Comparison of ENCODE assay signal across 18 cellular contexts in the genomic region with DNA sequence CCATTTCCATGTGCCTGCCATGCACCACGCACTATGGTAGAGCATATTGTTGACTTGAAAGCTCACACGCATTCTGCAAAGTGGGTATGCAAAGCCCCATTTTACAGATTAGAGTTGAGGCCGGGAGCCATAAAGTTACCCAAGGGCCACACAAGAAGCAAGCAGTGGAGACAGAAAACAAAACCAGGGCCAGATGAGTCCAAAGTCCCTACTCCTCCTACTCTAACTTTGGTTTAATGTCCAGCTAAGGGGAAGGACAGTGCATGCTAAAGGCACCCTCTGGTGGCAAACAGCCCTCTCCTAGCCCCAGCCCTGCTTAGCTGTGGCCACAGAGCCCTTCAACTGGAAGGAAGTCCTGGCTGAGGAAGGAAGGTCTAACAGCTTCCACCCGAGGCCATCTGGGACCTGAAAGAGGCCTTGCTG.
DNase-seq lines count a peak whose midpoint lies in the region; ATAC-seq, FAIRE-seq and TF ChIP-seq lines count a peak whose summit lies in the region.
"Had no signal": no experiment of that assay in that cellular context is flagged by ENCODE, and none has a peak within 500 bp of the region (broad histone marks: within the 10 kb centered on the region; RNA-seq: fewer than 3 reads in every experiment).

No MANE protein-coding gene starts in this region.

- H2BK5ac ChIP-seq in H9 (ENCODE audit: insufficient read length, low read length), result no peak overlapping the region

- DNase-seq in activated CD8-positive, alpha-beta T cell treated with anti-CD3 and anti-CD28 coated beads for 36 hours, result no peak
- DNase-seq in kidney (peak; percentile 12), NCI-H128 (lab: John Stamatoyannopoulos, UW; ENCODE audit: unreplicated experiment) (no peak), H9 (no peak), AG20443 (ENCODE audit: low spot score) (no peak), HuH-7.5 (ENCODE audit: low spot score) (no peak)
- DNase-seq: activated gamma-delta T cell; DND-41; HCEC 1CT; KBM-7; NCI-H1105; NCI-H2171 treated with DMSO at 0.1 percent for 48 hours; SHP77 treated with DMSO at 0.1 percent for 48 hours; stimulated activated naive CD4-positive, alpha-beta T cell; T1000 had no signal

- H3K79me2 ChIP-seq in H9 (ENCODE audit: insufficient read depth, low read length), result peaks cover 15% of the 10 kb centered on the region

- no peaks in the 10 kb centered on the region for H3K27me3 Mint-ChIP-seq in activated CD8-positive, alpha-beta T cell treated with anti-CD3 and anti-CD28 coated beads for 36 hours
- no peaks in the 10 kb centered on the region; the same call in 1 of the 2 replicates for H3K27me3 Mint-ChIP-seq in H9 (ENCODE audit: low read depth)

- H3K14ac ChIP-seq in H9 (ENCODE audit: insufficient read depth, low read length), result no peak overlapping the region

- H3T11ph ChIP-seq in H9 (ENCODE audit: low read length), result no peak overlapping the region

- H3K36me3 Mint-ChIP-seq in activated CD8-positive, alpha-beta T cell treated with anti-CD3 and anti-CD28 coated beads for 36 hours (ENCODE audit: low read depth), result peaks cover 12% of the 10 kb centered on the region
- peaks cover 12 to 36% (median 16%) of the 10 kb centered on the region in 3 experiments; a peak in 6 of 7 replicates for H3K36me3 Mint-ChIP-seq in H9 (ENCODE audit: insufficient read depth in 1 of 3, low read depth in 3 of 3)

- H2AFZ ChIP-seq in H9 (ENCODE audit: low read length), result no peak overlapping the region

- CTCF ChIA-PET in activated CD8-positive, alpha-beta T cell treated with anti-CD3 and anti-CD28 coated beads for 36 hours (lab: Charles Lee), result interaction anchor here (1.6 kb wide), 1 partner anchor 195 kb away, joined by 5 read pairs; no protein-coding TSS in a partner anchor

- no peak overlapping the region for H2BK20ac ChIP-seq in H9 (ENCODE audit: low read depth, low read length, poor library complexity, severe bottlenecking)

- no peak overlapping the region for H4K91ac ChIP-seq in H9 (ENCODE audit: insufficient read length, low read depth, low read length)

- intact Hi-C loops in activated CD8-positive, alpha-beta T cell treated with anti-CD3 and anti-CD28 coated beads for 36 hours (cut with micrococcal nuclease), result loop anchor here (5.0 kb wide), 1 partner anchor 60 kb away; no protein-coding TSS in a partner anchor
- intact Hi-C loops in kidney (cut with DNase I), result no loop called here

- peaks cover 44% of the 10 kb centered on the region for H3K4me1 Mint-ChIP-seq in activated CD8-positive, alpha-beta T cell treated with anti-CD3 and anti-CD28 coated beads for 36 hours (ENCODE audit: low read depth)
- H3K4me1 Mint-ChIP-seq in H9, result peaks cover 1 to 5% of the 10 kb centered on the region in 2 experiments; a peak in 2 of 4 replicates

- H3K36me3 ChIP-seq in kidney (ENCODE audit: control insufficient read depth in 1 of 2, insufficient read depth in 2 of 2, low read length in 2 of 2), result peaks cover 7 to 14% of the 10 kb centered on the region in 2 donors

- H3K27me3 ChIP-seq in H9 (ENCODE audit: insufficient read depth, low read length), result no peaks in the 10 kb centered on the region

- peaks cover 18 to 23% of the 10 kb centered on the region in 2 donors for H3K4me1 ChIP-seq in kidney (ENCODE audit: control insufficient read depth in 1 of 2, insufficient read depth in 1 of 2, low read depth in 1 of 2, low read length in 2 of 2)
- H3K4me1 ChIP-seq in H9 (ENCODE audit: insufficient read depth, low read length), result no peaks in the 10 kb centered on the region

- H3K4me2 ChIP-seq in H9 (ENCODE audit: insufficient read depth, insufficient read length, low read length), result no peak overlapping the region

- no peak overlapping the region for H3K4me3 ChIP-seq in kidney (ENCODE audit: low read length in 2 of 2)
- H3K4me3 ChIP-seq in skin epidermis, result no peak overlapping the region

- WGBS in H9 (ENCODE audit: extremely low coverage, insufficient read length, low lambda C conversion rate), result no CpG with 5 or more reads among the region's 4 CpGs

- H2BK12ac ChIP-seq in H9 (ENCODE audit: insufficient read length, low read depth, low read length), result no peak overlapping the region

- H3K18ac ChIP-seq in H9 (ENCODE audit: insufficient read length, low read depth, low read length), result no peak overlapping the region

- H3K79me1 ChIP-seq in H9 (ENCODE audit: insufficient read depth, low read depth, low read length, poor library complexity, severe bottlenecking), result peaks cover 16% of the 10 kb centered on the region

- FAIRE-seq in kidney (lab: Jason Lieb, UNC), result no peak

- H4K5ac ChIP-seq in H9 (ENCODE audit: insufficient read length, low read depth, low read length), result no peak overlapping the region

- H3K4me3 Mint-ChIP-seq in activated CD8-positive, alpha-beta T cell treated with anti-CD3 and anti-CD28 coated beads for 36 hours, result no peak overlapping the region
- no peak overlapping the region for H3K4me3 Mint-ChIP-seq in H9
- H3K4me3 Mint-ChIP-seq: CD14-positive monocyte had no signal

- no peak overlapping the region for H2AK5ac ChIP-seq in H9 (ENCODE audit: insufficient read length, low read length)

- H3K9ac ChIP-seq in kidney (ENCODE audit: low read length in 2 of 2) (no peak overlapping the region), H9 (ENCODE audit: extremely low read depth, insufficient read length, low read length) (no peak overlapping the region)

- POLR2A ChIA-PET in activated CD8-positive, alpha-beta T cell treated with anti-CD3 and anti-CD28 coated beads for 36 hours (lab: Charles Lee), result no interaction called here

- H3K27ac ChIP-seq in kidney (ENCODE audit: low read depth in 2 of 2, low read length in 2 of 2) (peak overlapping the region in 1 of 2 donors; percentile 41), skin epidermis (peak overlapping the region in 11 of 21 experiments; percentile 2 to 80 (median 64)), H9 (ENCODE audit: insufficient read length, low read depth, low read length) (no peak overlapping the region)

- H2BK120ac ChIP-seq in H9 (ENCODE audit: low read depth, low read length, poor library complexity, severe bottlenecking), result no peak overlapping the region

- H2BK15ac ChIP-seq in H9 (ENCODE audit: low read depth, low read length), result no peak overlapping the region

- peak overlapping the region; percentile 25 for H3K27ac Mint-ChIP-seq in activated CD8-positive, alpha-beta T cell treated with anti-CD3 and anti-CD28 coated beads for 36 hours
- no peak overlapping the region; a peak in 1 of 7 replicates for H3K27ac Mint-ChIP-seq in H9

- no peaks in the 10 kb centered on the region for H3K23me2 ChIP-seq in H9 (ENCODE audit: insufficient read length, low read depth, low read length, poor library complexity, severe bottlenecking)

- 0 out of 3 replicates have a peak, but pooled peaks have one; percentile 8 for TF ChIP-seq CTCF in GM12872 (IDR thresholded peaks at IDR 0.05; ENCODE audit: insufficient read depth, low read depth, low read length)
- no peak for TF ChIP-seq CTCF in activated CD8-positive, alpha-beta T cell treated with anti-CD3 and anti-CD28 coated beads for 36 hours (IDR thresholded peaks at IDR 0.05)
- peak; percentile 20 for TF ChIP-seq CTCF in kidney (IDR thresholded peaks at IDR 0.05; ENCODE audit: borderline replicate concordance, extremely low read depth, insufficient read depth)
- TF ChIP-seq CTCF in H9 (conservative IDR thresholded peaks at IDR 0.05), result no peak

- no peak for ATAC-seq in activated CD8-positive, alpha-beta T cell treated with anti-CD3 and anti-CD28 coated beads for 36 hours

- H3K9me3 Mint-ChIP-seq in activated CD8-positive, alpha-beta T cell treated with anti-CD3 and anti-CD28 coated beads for 36 hours, result no peaks in the 10 kb centered on the region
- H3K9me3 Mint-ChIP-seq in H9, result no peaks in the 10 kb centered on the region

- H3K9me3 ChIP-seq in kidney (ENCODE audit: control insufficient read depth in 1 of 2, low read length in 2 of 2) (no peaks in the 10 kb centered on the region), H9 (ENCODE audit: control insufficient read depth, low read depth, low read length) (no peaks in the 10 kb centered on the region)

- H3K4ac ChIP-seq in H9 (ENCODE audit: low read depth, low read length), result no peak overlapping the region

- no peak overlapping the region for H3K56ac ChIP-seq in H9 (ENCODE audit: insufficient read length, low read depth, low read length)

- no peaks in the 10 kb centered on the region for H4K20me1 ChIP-seq in H9 (ENCODE audit: control insufficient read depth, insufficient read depth, insufficient read length)

- no peak overlapping the region for H4K8ac ChIP-seq in H9 (replicated peaks; ENCODE audit: insufficient read length, low read depth, low read length)

- no peak overlapping the region for H3K23ac ChIP-seq in H9 (ENCODE audit: insufficient read length, low read depth, low read length)

Comparison
In these comparisons a context has a peak if more than half of its experiments do, and no peak if none do; other contexts are left out.
1. CTCF ChIP-seq: peak in GM12872 (single experiment) and kidney (single experiment); none in activated CD8-positive, alpha-beta T cell treated with anti-CD3 and anti-CD28 coated beads for 36 hours (single experiment) and H9 (single experiment).